Comparison of ENCODE assay signal across 15 cellular contexts in the genomic region with DNA sequence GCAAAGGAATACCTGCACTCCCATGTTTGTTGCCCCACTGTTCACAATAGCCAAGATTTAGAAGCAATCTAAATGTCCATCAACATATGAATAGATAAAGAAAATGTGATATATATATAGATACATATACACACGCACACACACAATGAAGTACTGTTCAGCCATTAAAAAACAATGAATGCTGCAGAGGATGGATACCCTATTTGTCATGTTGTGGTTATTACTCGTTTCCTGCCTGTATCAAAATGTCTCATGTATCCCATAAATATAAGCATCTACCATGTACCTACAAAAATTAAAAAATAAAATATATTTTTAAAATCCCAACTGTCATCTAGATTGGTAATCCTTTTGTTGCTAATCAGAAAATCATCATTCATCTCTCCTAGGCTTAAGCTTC.
DNase-seq lines count a peak whose midpoint lies in the region; ATAC-seq and TF ChIP-seq lines count a peak whose summit lies in the region.
"Had no signal": no experiment of that assay in that cellular context is flagged by ENCODE, and none has a peak within 500 bp of the region (broad histone marks: within the 10 kb centered on the region; RNA-seq: fewer than 3 reads in every experiment).

No MANE protein-coding gene starts in this region.

- TF ChIP-seq CTCF in RWPE2 (IDR thresholded peaks at IDR 0.05; ENCODE audit: poor library complexity, severe bottlenecking), result no peak
- no peak for TF ChIP-seq CTCF in foreskin keratinocyte (conservative IDR thresholded peaks at IDR 0.05)

- no peak overlapping the region for H3K4me3 ChIP-seq in RWPE2 (ENCODE audit: severe bottlenecking)
- H3K4me3 ChIP-seq: BLaER1 treated with 17β-estradiol and CSF1 and Interleukin-3, amounts not matched to agents 10 nM and 100 nM; GM23248; HAP-1; K562 had no signal

- DNase-seq in EH (ENCODE audit: low read depth) (peak; percentile 25), ELR (ENCODE audit: low read depth) (peak; percentile 74), RWPE2 (ENCODE audit: low spot score) (no peak), foreskin keratinocyte (peak in 1 of 2 donors; percentile 28), amniotic stem cell (lab: John Stamatoyannopoulos, UW) (no peak), head of caudate nucleus (no peak)
- DNase-seq: Calu3; CD8-positive, alpha-beta T cell; DMS79 treated with DMSO at 0.1 percent for 48 hours; GDM1; GM23248 had no signal

- peak; percentile 44; the same call in 1 of the 3 replicates for ATAC-seq in RWPE2 (ENCODE audit: low read depth)
- ATAC-seq in foreskin keratinocyte, result peak; percentile 55
- ATAC-seq in GM19463 (IDR thresholded peaks at IDR 0.05; ENCODE audit: unreplicated experiment), result no peak
- ATAC-seq: CD8-positive, alpha-beta T cell; K562 had no signal

- H3K9me3 ChIP-seq in RWPE2 (ENCODE audit: severe bottlenecking), result no peaks in the 10 kb centered on the region
- H3K9me3 ChIP-seq: HAP-1 had no signal

- H3K4me1 ChIP-seq in RWPE2 (ENCODE audit: insufficient read depth, poor library complexity, severe bottlenecking) (no peaks in the 10 kb centered on the region), foreskin keratinocyte (peaks cover 16% of the 10 kb centered on the region)
- H3K4me1 ChIP-seq: BLaER1 treated with 17β-estradiol and CSF1 and Interleukin-3, amounts not matched to agents 10 nM and 100 nM had no signal

- H3K27me3 ChIP-seq in RWPE2 (ENCODE audit: insufficient read depth, poor library complexity, severe bottlenecking) (no peaks in the 10 kb centered on the region), foreskin keratinocyte (no peaks in the 10 kb centered on the region)
- H3K27me3 ChIP-seq: BLaER1 treated with 17β-estradiol and CSF1 and Interleukin-3, amounts not matched to agents 10 nM and 100 nM had no signal

- intact Hi-C loops in head of caudate nucleus (cut with DNase I), result no loop called here

- H3K27ac ChIP-seq in RWPE2 (ENCODE audit: poor library complexity, severe bottlenecking) (no peak overlapping the region), foreskin keratinocyte (peak overlapping the region; percentile 16)
- H3K27ac ChIP-seq: BLaER1 treated with 17β-estradiol and CSF1 and Interleukin-3, amounts not matched to agents 10 nM and 100 nM; GM23248 had no signal

- no peaks in the 10 kb centered on the region for H3K36me3 ChIP-seq in RWPE2 (ENCODE audit: low read depth)
- H3K36me3 ChIP-seq: BLaER1 treated with 17β-estradiol and CSF1 and Interleukin-3, amounts not matched to agents 10 nM and 100 nM; HAP-1 had no signal

Comparison
In these comparisons a context has a peak if more than half of its experiments do, and no peak if none do; other contexts are left out.
1. DNase-seq: peak in EH (single experiment) and ELR (single experiment); none in RWPE2 (single experiment), amniotic stem cell (single experiment) and head of caudate nucleus (0 of 42).